8 cellular contexts compared by ENCODE assay signal in the genomic region with DNA sequence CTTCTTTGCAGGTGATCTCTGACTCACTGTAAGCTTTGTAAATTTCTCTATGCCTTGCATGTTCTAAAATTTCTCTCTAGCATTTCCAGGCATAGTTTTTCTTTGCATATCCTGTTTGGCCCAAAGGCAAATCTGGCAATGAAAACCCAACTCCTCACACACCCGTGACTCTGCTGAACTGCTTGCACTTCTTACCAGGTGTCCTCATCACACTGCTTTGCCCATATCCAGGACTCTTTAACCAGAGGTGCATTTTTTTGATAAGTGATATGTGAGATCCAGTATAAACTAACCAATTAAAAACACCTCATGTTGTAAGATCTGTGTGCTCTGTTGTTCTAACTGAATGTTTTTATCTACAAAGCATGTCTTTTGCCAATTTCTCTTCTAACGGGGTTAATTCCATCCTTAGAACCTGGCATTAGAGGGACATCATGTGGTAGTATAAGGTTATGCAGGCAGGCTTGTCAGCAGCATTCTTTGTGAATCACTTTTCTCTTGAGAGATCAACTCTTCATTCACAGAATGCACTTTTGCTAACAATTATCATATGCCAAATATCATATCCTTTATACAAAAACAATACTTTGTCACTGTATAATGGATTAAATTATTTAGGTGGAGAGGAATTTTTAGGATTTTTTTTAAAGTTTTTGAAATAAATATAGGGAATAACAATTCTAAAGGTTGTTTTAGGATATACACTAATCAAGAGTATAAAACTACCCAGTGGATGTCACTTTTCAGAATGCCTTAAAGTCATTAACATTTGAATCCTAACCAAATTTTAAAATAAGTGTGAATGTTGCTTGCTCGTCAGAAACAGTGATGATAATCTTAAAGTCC. TPM values are rescaled to one million over a fixed set of nuclear protein-coding genes. Genes with fewer than 3 reads are reported as not detected.
DNase-seq lines count a peak whose midpoint lies in the region; ATAC-seq and TF ChIP-seq lines count a peak whose summit lies in the region.

No MANE protein-coding gene starts in this region.

- H3K4me1 Mint-ChIP-seq in activated naive CD8-positive, alpha-beta T cell treated with anti-CD3 and anti-CD28 coated beads, Interleukin-2, amount 50 U/mL, for 24 hours, result no peaks in the 10 kb centered on the region

- no peaks in the 10 kb centered on the region for H3K9me3 ChIP-seq in BE2C
- H3K9me3 ChIP-seq in testis, result no peaks in the 10 kb centered on the region

- H3K36me3 ChIP-seq in BE2C (no peaks in the 10 kb centered on the region), testis (ENCODE audit: low read depth, missing control alignments) (no peaks in the 10 kb centered on the region)

- H3K4me3 Mint-ChIP-seq in activated naive CD8-positive, alpha-beta T cell treated with anti-CD3 and anti-CD28 coated beads, Interleukin-2, amount 50 U/mL, for 24 hours, result no peak overlapping the region

- no peak overlapping the region for H3K4me3 ChIP-seq in BE2C (ENCODE audit: low read depth, low read length)
- H3K4me3 ChIP-seq in testis, result no peak overlapping the region

- intact Hi-C loops in testis (cut with DNase I; ENCODE audit: low total_unique reads), result no loop called here

- H3K4me1 ChIP-seq in BE2C, result no peaks in the 10 kb centered on the region; the same call in 1 of the 2 replicates
- no peaks in the 10 kb centered on the region for H3K4me1 ChIP-seq in testis

- DNase-seq in BE2C (no peak), NCI-H146 (lab: John Stamatoyannopoulos, UW) (peak; percentile 66), hepatic stellate cell (ENCODE audit: low spot score) (peak; percentile 37), testis (peak; percentile 19), T-helper 9 cell (no peak)
- no peak for DNase-seq in activated naive CD8-positive, alpha-beta T cell treated with anti-CD3 and anti-CD28 coated beads, Interleukin-2, amount 50 U/mL, for 24 hours

- 35 to 38% methylated on average over 3 of the region's 3 CpGs for WGBS in testis, 2 donors

- no peak overlapping the region for H3K27ac ChIP-seq in testis

- H3K27me3 ChIP-seq in BE2C, result no peaks in the 10 kb centered on the region
- no peaks in the 10 kb centered on the region for H3K27me3 ChIP-seq in testis

- TF ChIP-seq CTCF in BE2C (IDR thresholded peaks at IDR 0.05; ENCODE audit: low read depth, low read length) (peak; percentile 74), testis (IDR thresholded peaks at IDR 0.05) (peak; percentile 36 to 63 (median 51))

- no peak for TF ChIP-seq POLR2A in testis (IDR thresholded peaks at IDR 0.05)

- peak; percentile 79 for ATAC-seq in GM18520 (IDR thresholded peaks at IDR 0.05; ENCODE audit: unreplicated experiment)
- peak; percentile 84 for ATAC-seq in HG02943 (IDR thresholded peaks at IDR 0.05; ENCODE audit: low read depth, unreplicated experiment)
- peak; percentile 49 for ATAC-seq in activated naive CD8-positive, alpha-beta T cell treated with anti-CD3 and anti-CD28 coated beads, Interleukin-2, amount 50 U/mL, for 24 hours

- H3K36me3 Mint-ChIP-seq in activated naive CD8-positive, alpha-beta T cell treated with anti-CD3 and anti-CD28 coated beads, Interleukin-2, amount 50 U/mL, for 24 hours (ENCODE audit: low read depth), result no peaks in the 10 kb centered on the region

- no peaks in the 10 kb centered on the region for H3K9me3 Mint-ChIP-seq in activated naive CD8-positive, alpha-beta T cell treated with anti-CD3 and anti-CD28 coated beads, Interleukin-2, amount 50 U/mL, for 24 hours

- H3K27ac Mint-ChIP-seq in activated naive CD8-positive, alpha-beta T cell treated with anti-CD3 and anti-CD28 coated beads, Interleukin-2, amount 50 U/mL, for 24 hours, result no peak overlapping the region

- no peaks in the 10 kb centered on the region for H3K27me3 Mint-ChIP-seq in activated naive CD8-positive, alpha-beta T cell treated with anti-CD3 and anti-CD28 coated beads, Interleukin-2, amount 50 U/mL, for 24 hours

RNA-seq across cellular contexts. Expression of a gene that starts 20.8 kb away (rescaled TPM):
- polyA plus RNA-seq in BE2C (2012; ENCODE audit: insufficient read depth, insufficient read length, low read depth), result 13.8 TPM
- 10 to 100 TPM; 39.9 to 45.4 TPM for total RNA-seq in testis
- polyA plus RNA-seq in testis (ENCODE audit: insufficient read depth, low read depth, low replicate concordance), result 27.1 TPM

Comparison
In these comparisons a context has a peak if more than half of its experiments do, and no peak if none do; other contexts are left out.
1. DNase-seq: peak in NCI-H146 (single experiment), hepatic stellate cell (single experiment) and testis (single experiment); none in BE2C (single experiment), activated naive CD8-positive, alpha-beta T cell treated with anti-CD3 and anti-CD28 coated beads, Interleukin-2, amount 50 U/mL, for 24 hours (single experiment) and T-helper 9 cell (single experiment).
2. Peak in every context shown above with its lines, with median percentiles within 50 percentile points of each other: ATAC-seq.